Comparison of ENCODE assay signal across 29 cellular contexts in genomic region chr2:16958266-16958665, GRCh38.
"Had no signal": no experiment of that assay in that cellular context is flagged by ENCODE, and none has a peak within 500 bp of the region (broad histone marks: within the 10 kb centered on the region; RNA-seq: fewer than 3 reads in every experiment).

No MANE protein-coding gene starts in this region.

- H3K9me3 ChIP-seq: gastrocnemius medialis, mucosa of descending colon, neutrophil, prostate gland, sigmoid colon, testis, tibial artery, upper lobe of left lung had no signal

- H3K4me1 ChIP-seq: gastrocnemius medialis, prostate gland, sigmoid colon, testis, tibial artery, upper lobe of left lung had no signal

- H3K9me3 Mint-ChIP-seq: dendritic cell treated with granulocyte-macrophage colony-stimulating factor and Interleukin-4, amounts not matched to agents 40 ng/mL and 50 ng/mL, for 4 days; endodermal cell; mesothelial cell of epicardium; naive B cell had no signal

- DNase-seq: effector CD8-positive, alpha-beta T cell; endodermal cell; foreskin fibroblast; gastrocnemius medialis; head of caudate nucleus; kidney; mesenchymal stem cell; mucosa of descending colon; naive B cell; right cardiac atrium; sigmoid colon; stimulated activated CD4-positive, alpha-beta T cell treated with anti-CD3 and anti-CD28 coated beads, Interleukin-2, amount 100 ng/mL, for 24 hours; stimulated activated CD4-positive, alpha-beta T cell treated with anti-CD3 and anti-CD28 coated beads, Interleukin-4, amount 100 ng/mL, for 24 hours; stimulated activated naive CD8-positive, alpha-beta T cell treated with anti-CD3 and anti-CD28 coated beads, Interleukin-15, Interleukin-2, amounts not matched to agents 100 U/mL and 50 U/mL, for 24 hours; substantia nigra; testis; tibial artery; upper lobe of left lung had no signal

- H3K27ac ChIP-seq: epithelial cell of prostate, gastrocnemius medialis, neutrophil, prostate gland, sigmoid colon, testis, tibial artery, upper lobe of left lung had no signal

- H3K27ac Mint-ChIP-seq: dendritic cell treated with granulocyte-macrophage colony-stimulating factor and Interleukin-4, amounts not matched to agents 40 ng/mL and 50 ng/mL, for 4 days; endodermal cell; mesothelial cell of epicardium; natural killer cell treated with Interleukin-12 subunit alpha and Interleukin-12 subunit beta and Interleukin-15 and Interleukin-18, amount 100 ng/mL, for 72 hours; stimulated activated effector memory CD8-positive, alpha-beta T cell treated with anti-CD3 and anti-CD28 coated beads, Interleukin-12 subunit alpha, Interleukin-12 subunit beta, amount 100 ng/mL, for 72 hours had no signal

- H3K4me1 Mint-ChIP-seq: stimulated activated effector memory CD8-positive, alpha-beta T cell treated with anti-CD3 and anti-CD28 coated beads, Interleukin-12 subunit alpha, Interleukin-12 subunit beta, amount 100 ng/mL, for 72 hours had no signal

- H3K4me3 Mint-ChIP-seq: dendritic cell treated with granulocyte-macrophage colony-stimulating factor and Interleukin-4, amounts not matched to agents 40 ng/mL and 50 ng/mL, for 4 days; endodermal cell; mesothelial cell of epicardium; natural killer cell treated with Interleukin-12 subunit alpha and Interleukin-12 subunit beta and Interleukin-15 and Interleukin-18, amount 100 ng/mL, for 72 hours; neural crest cell; stimulated activated effector memory CD8-positive, alpha-beta T cell treated with anti-CD3 and anti-CD28 coated beads, Interleukin-12 subunit alpha, Interleukin-12 subunit beta, amount 100 ng/mL, for 72 hours had no signal

- H3K27me3 ChIP-seq: gastrocnemius medialis, neutrophil, sigmoid colon, testis, tibial artery, upper lobe of left lung had no signal

- H3K27me3 Mint-ChIP-seq: dendritic cell treated with granulocyte-macrophage colony-stimulating factor and Interleukin-4, amounts not matched to agents 40 ng/mL and 50 ng/mL, for 4 days; naive B cell; natural killer cell treated with Interleukin-12 subunit alpha and Interleukin-12 subunit beta and Interleukin-15 and Interleukin-18, amount 100 ng/mL, for 72 hours had no signal

- H3K36me3 ChIP-seq: gastrocnemius medialis, neutrophil, prostate gland, sigmoid colon, tibial artery, upper lobe of left lung had no signal

- H3K4me3 ChIP-seq: gastrocnemius medialis, lung, mucosa of descending colon, prostate gland, sigmoid colon, testis, tibial artery, upper lobe of left lung had no signal

- ATAC-seq: esophagus mucosa; gastrocnemius medialis; left lobe of liver; mucosa of descending colon; natural killer cell treated with Interleukin-12 subunit alpha and Interleukin-12 subunit beta and Interleukin-15 and Interleukin-18, amount 100 ng/mL, for 72 hours; right cardiac atrium; stimulated activated effector memory CD8-positive, alpha-beta T cell treated with anti-CD3 and anti-CD28 coated beads, Interleukin-12 subunit alpha, Interleukin-12 subunit beta, amount 100 ng/mL, for 72 hours; stimulated activated naive CD8-positive, alpha-beta T cell treated with anti-CD3 and anti-CD28 coated beads, Interleukin-15, Interleukin-2, amounts not matched to agents 100 U/mL and 50 U/mL, for 24 hours had no signal

- H3K36me3 Mint-ChIP-seq: mesothelial cell of epicardium; naive B cell; natural killer cell treated with Interleukin-12 subunit alpha and Interleukin-12 subunit beta and Interleukin-15 and Interleukin-18, amount 100 ng/mL, for 72 hours; stimulated activated effector memory CD8-positive, alpha-beta T cell treated with anti-CD3 and anti-CD28 coated beads, Interleukin-12 subunit alpha, Interleukin-12 subunit beta, amount 100 ng/mL, for 72 hours had no signal
